ENCODE assay signal across 17 cellular contexts in genomic region chr13:64782459-64782858, GRCh38.
DNase-seq lines count a peak whose midpoint lies in the region; ATAC-seq and TF ChIP-seq lines count a peak whose summit lies in the region.
"Had no signal": no experiment of that assay in that cellular context is flagged by ENCODE, and none has a peak within 500 bp of the region (broad histone marks: within the 10 kb centered on the region; RNA-seq: fewer than 3 reads in every experiment).

No MANE protein-coding gene starts in this region.

- H3F3A ChIP-seq in Loucy (ENCODE audit: low read depth): peaks cover 7% of the 10 kb centered on the region; the same call in 1 of the 2 replicates
- no peaks in the 10 kb centered on the region for H3F3A ChIP-seq in SU-DHL-6 (ENCODE audit: insufficient read depth)

- H4K20me1 ChIP-seq in Loucy (ENCODE audit: insufficient read depth, low read length, poor library complexity, severe bottlenecking) (no peaks in the 10 kb centered on the region), SU-DHL-6 (ENCODE audit: low read depth, low read length) (no peaks in the 10 kb centered on the region)

- no peaks in the 10 kb centered on the region for H3K36me3 ChIP-seq in Loucy (ENCODE audit: insufficient read depth, low read length)
- H3K36me3 ChIP-seq in SU-DHL-6 (ENCODE audit: low read length): no peaks in the 10 kb centered on the region
- H3K36me3 ChIP-seq: BE2C had no signal

- peak overlapping the region; percentile 28 for H3K4me3 ChIP-seq in Loucy (ENCODE audit: low read length, poor library complexity, severe bottlenecking)
- no peak overlapping the region for H3K4me3 ChIP-seq in SU-DHL-6 (ENCODE audit: insufficient read depth, low read length, poor library complexity, severe bottlenecking)
- H3K4me3 ChIP-seq in epithelial cell of esophagus (ENCODE audit: low read length): no peak overlapping the region
- H3K4me3 ChIP-seq: A549, GM23248 had no signal

- H3K27me3 ChIP-seq in Loucy (ENCODE audit: insufficient read depth, low read length, poor library complexity, severe bottlenecking): no peaks in the 10 kb centered on the region
- H3K27me3 ChIP-seq in SU-DHL-6 (ENCODE audit: low read length): no peaks in the 10 kb centered on the region
- H3K27me3 ChIP-seq: BE2C had no signal

- H3K4me1 ChIP-seq in Loucy (ENCODE audit: insufficient read depth, low read length, poor library complexity, severe bottlenecking): peaks cover 14% of the 10 kb centered on the region
- H3K4me1 ChIP-seq: A549, BE2C had no signal

- H3K9ac ChIP-seq in Loucy (ENCODE audit: low read depth, low read length, poor library complexity, severe bottlenecking): no peak overlapping the region
- H3K9ac ChIP-seq in SU-DHL-6 (ENCODE audit: low read length): no peak overlapping the region
- H3K9ac ChIP-seq: GM23248 had no signal

- H3K27ac ChIP-seq in SU-DHL-6 (ENCODE audit: low read depth, low read length): no peak overlapping the region
- H3K27ac ChIP-seq: A549, C4-2B, GM23248, HL-60 had no signal

- H2AFZ ChIP-seq in Loucy (ENCODE audit: low read length) (0 out of 2 replicates have a peak overlapping the region, but pooled peaks have one; percentile 16), SU-DHL-6 (ENCODE audit: low read depth, low read length, severe bottlenecking) (peak overlapping the region; percentile 63)
- H2AFZ ChIP-seq: GM23248 had no signal

- DNase-seq in HK-2 (ENCODE audit: unreplicated experiment) (peak; percentile 6), epithelial cell of esophagus (ENCODE audit: low read depth) (peak; percentile 33), iPS-NIHi7 (ENCODE audit: extremely low spot score) (no peak), activated gamma-delta T cell (lab: John Stamatoyannopoulos, UW) (no peak)
- DNase-seq: BE2C; CD4-positive, alpha-beta memory T cell; DMS53; GM23248; IMR-90; KBM-7 had no signal

- H3K9me3 ChIP-seq in Loucy (ENCODE audit: insufficient read depth, low read depth, low read length) (no peaks in the 10 kb centered on the region; the same call in 1 of the 2 replicates), SU-DHL-6 (ENCODE audit: insufficient read depth, low read length) (no peaks in the 10 kb centered on the region; the same call in 1 of the 2 replicates)
- H3K9me3 ChIP-seq: A549, BE2C had no signal

- H3K4me2 ChIP-seq in Loucy (ENCODE audit: low read depth, low read length, poor library complexity, severe bottlenecking) (peak overlapping the region; percentile 60), SU-DHL-6 (ENCODE audit: low read depth, low read length, poor library complexity, severe bottlenecking) (no peak overlapping the region)
- H3K4me2 ChIP-seq: A549 had no signal

- no peaks in the 10 kb centered on the region for H3K79me2 ChIP-seq in Loucy (ENCODE audit: insufficient read depth, low read length)
- H3K79me2 ChIP-seq in SU-DHL-6 (ENCODE audit: insufficient read depth, low read length): no peaks in the 10 kb centered on the region

- ATAC-seq in GM18519 (IDR thresholded peaks at IDR 0.05; ENCODE audit: low FRiP score, unreplicated experiment): no peak
- ATAC-seq: A549, HCT116 had no signal

- H3K9me2 ChIP-seq in Loucy (replicated peaks; ENCODE audit: low read depth, low read length) (no peaks in the 10 kb centered on the region), SU-DHL-6 (replicated peaks; ENCODE audit: insufficient read depth, low read length) (no peaks in the 10 kb centered on the region)

- TF ChIP-seq CTCF in Loucy (conservative IDR thresholded peaks at IDR 0.05; ENCODE audit: low read length): no peak
- no peak for TF ChIP-seq CTCF in SU-DHL-6 (IDR thresholded peaks at IDR 0.05; ENCODE audit: insufficient read depth, low read length, poor library complexity, severe bottlenecking)
- TF ChIP-seq CTCF in epithelial cell of esophagus (IDR thresholded peaks at IDR 0.05; ENCODE audit: insufficient read depth, low read depth, low read length, missing control alignments): no peak

Comparison
In these comparisons a context has a peak if more than half of its experiments do, and no peak if none do; other contexts are left out.
1. DNase-seq: peak in HK-2 (single experiment) and epithelial cell of esophagus (single experiment); none in iPS-NIHi7 (single experiment) and activated gamma-delta T cell (single experiment).